Comparison of ENCODE assay signal across 18 cellular contexts in the genomic region with DNA sequence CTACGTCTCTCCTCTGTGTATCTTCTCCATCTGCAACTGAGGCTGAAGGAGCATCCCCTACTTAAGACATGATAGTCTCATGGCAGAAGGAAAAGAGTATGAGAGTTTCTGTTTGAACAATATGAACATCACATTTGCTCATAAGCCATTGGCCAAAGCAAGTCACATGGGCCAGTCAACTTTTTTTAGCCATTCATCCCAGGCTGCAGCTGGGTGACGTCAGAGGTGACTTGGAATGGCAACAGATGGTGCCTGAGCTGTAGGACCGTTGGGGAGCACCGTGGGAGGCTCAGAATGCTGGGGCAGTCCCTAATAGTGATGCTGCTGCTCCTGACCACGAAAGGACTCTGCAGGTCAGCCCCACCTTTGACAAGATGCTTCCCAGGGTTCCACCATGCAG. TPM values are rescaled to one million over a fixed set of nuclear protein-coding genes. Genes with fewer than 3 reads are reported as not detected.
DNase-seq lines count a peak whose midpoint lies in the region; ATAC-seq, FAIRE-seq and TF ChIP-seq lines count a peak whose summit lies in the region.
"Had no signal": no experiment of that assay in that cellular context is flagged by ENCODE, and none has a peak within 500 bp of the region (broad histone marks: within the 10 kb centered on the region; RNA-seq: fewer than 3 reads in every experiment).

No MANE protein-coding gene starts in this region.

- FAIRE-seq in GM12891 (lab: Jason Lieb, UNC) = no peak
- FAIRE-seq: urothelium cell line had no signal

- WGBS in sigmoid colon, 2 donors = 68 to 88% methylated on average over 5 of the region's 5 CpGs

- peaks cover 48% of the 10 kb centered on the region for H3K4me1 Mint-ChIP-seq in activated CD4-positive, alpha-beta T cell treated with anti-CD3 and anti-CD28 coated beads, Interleukin-2, amount 10 ng/mL, durations not matched to agents 24 days and 14 days

- no peaks in the 10 kb centered on the region for H3K9me3 ChIP-seq in gastrocnemius medialis
- H3K9me3 ChIP-seq in sigmoid colon = no peaks in the 10 kb centered on the region
- H3K9me3 ChIP-seq: left ventricle myocardium inferior, SJSA1 had no signal

- no peak for TF ChIP-seq EP300 in sigmoid colon (IDR thresholded peaks at IDR 0.05)

- DNase-seq in activated CD4-positive, alpha-beta T cell treated with anti-CD3 and anti-CD28 coated beads, Interleukin-2, amount 10 ng/mL, durations not matched to agents 24 days and 14 days = no peak
- DNase-seq in activated CD4-positive, alpha-beta T cell treated with anti-CD3 and anti-CD28 coated beads for 4 hours = no peak
- DNase-seq in LHCN-M2 (ENCODE audit: low read depth) (peak; percentile 32), caudate nucleus (lab: John Stamatoyannopoulos, UW) (peak in 13 of 61 donors; percentile 18 to 57 (median 43)), gastrocnemius medialis (no peak), GM12891 (ENCODE audit: insufficient read length, low spot score) (no peak), sigmoid colon (no peak)
- DNase-seq: Calu3; GOT3; KBM-7; left ventricle myocardium inferior; natural killer cell; NCI-H1105; stimulated activated CD4-positive, alpha-beta T cell treated with anti-CD3 and anti-CD28 coated beads, Interleukin-4, amount 100 ng/mL, for 24 hours had no signal

- peak overlapping the region; percentile 22 for H3K27ac Mint-ChIP-seq in activated CD4-positive, alpha-beta T cell treated with anti-CD3 and anti-CD28 coated beads, Interleukin-2, amount 10 ng/mL, durations not matched to agents 24 days and 14 days
- H3K27ac Mint-ChIP-seq: dendritic cell treated with granulocyte-macrophage colony-stimulating factor and Interleukin-4, amounts not matched to agents 40 ng/mL and 50 ng/mL, for 4 days had no signal

- no peaks in the 10 kb centered on the region for H3K36me3 ChIP-seq in gastrocnemius medialis
- H3K36me3 ChIP-seq in sigmoid colon = peaks cover 0 to 4% (median 0%) of the 10 kb centered on the region in 4 donors
- H3K36me3 ChIP-seq: SJSA1 had no signal

- H3K27ac ChIP-seq in caudate nucleus (ENCODE audit: low read depth, low read length) (peak overlapping the region; percentile 32), gastrocnemius medialis (peak overlapping the region in 3 of 4 donors; percentile 58 to 83 (median 75)), sigmoid colon (no peak overlapping the region)
- H3K27ac ChIP-seq: left ventricle myocardium inferior, SJSA1 had no signal

- in situ Hi-C loops in gastrocnemius medialis (cut with MboI; ENCODE audit: low sequenced_read_pairs in 4 of 4) = no loop called here

- H3K36me3 Mint-ChIP-seq in activated CD4-positive, alpha-beta T cell treated with anti-CD3 and anti-CD28 coated beads, Interleukin-2, amount 10 ng/mL, durations not matched to agents 24 days and 14 days (ENCODE audit: low read depth) = peaks cover 43% of the 10 kb centered on the region
- H3K36me3 Mint-ChIP-seq: natural killer cell had no signal

- intact Hi-C loops in activated CD4-positive, alpha-beta T cell treated with anti-CD3 and anti-CD28 coated beads, Interleukin-2, amount 10 ng/mL, durations not matched to agents 24 days and 14 days (cut with micrococcal nuclease) = no loop called here
- intact Hi-C loops in gastrocnemius medialis (cut with DNase I; ENCODE audit: low total_unique reads) (no loop called here), sigmoid colon (cut with DNase I) (no loop called here)

- TF ChIP-seq CTCF in gastrocnemius medialis (IDR thresholded peaks at IDR 0.05 in 4 of 5, conservative IDR thresholded peaks at IDR 0.05 in 1 of 5) (no peak), sigmoid colon (IDR thresholded peaks at IDR 0.05) (no peak)

- no peak overlapping the region for H3K4me3 Mint-ChIP-seq in activated CD4-positive, alpha-beta T cell treated with anti-CD3 and anti-CD28 coated beads, Interleukin-2, amount 10 ng/mL, durations not matched to agents 24 days and 14 days
- H3K4me3 Mint-ChIP-seq: dendritic cell treated with granulocyte-macrophage colony-stimulating factor and Interleukin-4, amounts not matched to agents 40 ng/mL and 50 ng/mL, for 4 days; natural killer cell had no signal

- ATAC-seq in gastrocnemius medialis = no peak
- no peak for ATAC-seq in GM19351 (IDR thresholded peaks at IDR 0.05; ENCODE audit: unreplicated experiment)
- ATAC-seq: natural killer cell had no signal

- H3K27me3 ChIP-seq in gastrocnemius medialis (no peaks in the 10 kb centered on the region), sigmoid colon (no peaks in the 10 kb centered on the region)
- H3K27me3 ChIP-seq: SJSA1 had no signal

- TF ChIP-seq POLR2A in gastrocnemius medialis (IDR thresholded peaks at IDR 0.05) = no peak
- no peak for TF ChIP-seq POLR2A in GM12891 (IDR thresholded peaks at IDR 0.05; ENCODE audit: low read depth, low read length)
- no peak for TF ChIP-seq POLR2A in sigmoid colon (IDR thresholded peaks at IDR 0.05)

- H3K4me3 ChIP-seq in gastrocnemius medialis = no peak overlapping the region
- no peak overlapping the region for H3K4me3 ChIP-seq in sigmoid colon
- H3K4me3 ChIP-seq: left ventricle myocardium inferior, SJSA1 had no signal

- no peaks in the 10 kb centered on the region for H3K9me3 Mint-ChIP-seq in activated CD4-positive, alpha-beta T cell treated with anti-CD3 and anti-CD28 coated beads, Interleukin-2, amount 10 ng/mL, durations not matched to agents 24 days and 14 days
- H3K9me3 Mint-ChIP-seq: dendritic cell treated with granulocyte-macrophage colony-stimulating factor and Interleukin-4, amounts not matched to agents 40 ng/mL and 50 ng/mL, for 4 days; natural killer cell had no signal

- H3K27me3 Mint-ChIP-seq in activated CD4-positive, alpha-beta T cell treated with anti-CD3 and anti-CD28 coated beads, Interleukin-2, amount 10 ng/mL, durations not matched to agents 24 days and 14 days = no peaks in the 10 kb centered on the region
- H3K27me3 Mint-ChIP-seq: dendritic cell treated with granulocyte-macrophage colony-stimulating factor and Interleukin-4, amounts not matched to agents 40 ng/mL and 50 ng/mL, for 4 days had no signal

- H3K4me1 ChIP-seq in gastrocnemius medialis (peaks cover 42 to 44% of the 10 kb centered on the region in 2 donors), sigmoid colon (peaks cover 0 to 44% (median 19%) of the 10 kb centered on the region in 4 donors)
- H3K4me1 ChIP-seq: SJSA1 had no signal

TF ChIP-seq in GM12891, 5 proteins besides CTCF, POLR2A, EP300 and RAD21:
- TF ChIP-seq PAX5 (IDR thresholded peaks at IDR 0.05; ENCODE audit: insufficient read depth, low read length, severe bottlenecking) = no peak
- no peak for TF ChIP-seq TAF1 (IDR thresholded peaks at IDR 0.05; ENCODE audit: low read depth, low read length)
- TF ChIP-seq SPI1 (IDR thresholded peaks at IDR 0.05; ENCODE audit: low read depth, low read length) = no peak
- no peak for TF ChIP-seq POU2F2 (IDR thresholded peaks at IDR 0.05; ENCODE audit: low read depth, low read length)
- TF ChIP-seq POLR2AphosphoS5 (IDR thresholded peaks at IDR 0.05; ENCODE audit: low read depth, low read length) = no peak

RNA-seq across cellular contexts. Expression of a gene that starts 58.7 kb away (rescaled TPM):
- total RNA-seq in activated CD4-positive, alpha-beta T cell treated with anti-CD3 and anti-CD28 coated beads, Interleukin-2, amount 10 ng/mL, durations not matched to agents 24 days and 14 days = 48.8 and 54.2 TPM in 2 replicates
- total RNA-seq in LHCN-M2 (2014; rRNA removed) (14.8 and 17.0 TPM in 2 replicates), gastrocnemius medialis (10 to 100 TPM; 20.7 to 41.4 (median 30.5) TPM), sigmoid colon (10 to 100 TPM; 27.6 to 64.0 (median 35.7) TPM)
- 16.4 TPM for polyA plus RNA-seq in LHCN-M2 (2012)
- polyA plus RNA-seq in GM12891 (2012; ENCODE audit: low read depth, missing spikeins) = 14.7 TPM
- polyA plus RNA-seq in sigmoid colon = 10 to 100 TPM in 1 of 3 donors, 1 to 10 TPM in 2; 5.4 to 20.0 (median 6.2) TPM

Comparison
In these comparisons a context has a peak if more than half of its experiments do, and no peak if none do; other contexts are left out.
1. H3K27ac ChIP-seq: peak in caudate nucleus (single experiment) and gastrocnemius medialis (3 of 4); none in sigmoid colon (0 of 4).